23 cellular contexts compared by ENCODE assay signal in genomic region chr14:63682727-63683593, GRCh38.
"Had no signal": no experiment of that assay in that cellular context is flagged by ENCODE, and none has a peak within 500 bp of the region (broad histone marks: within the 10 kb centered on the region; RNA-seq: fewer than 3 reads in every experiment).

No MANE protein-coding gene starts in this region.

- H3K36me3 ChIP-seq: gastrocnemius medialis, prostate gland, right atrium auricular region, suprapubic skin had no signal

- H3K4me2 ChIP-seq: hepatocyte, smooth muscle cell had no signal

- ATAC-seq: gastrocnemius medialis; left lung; naive thymus-derived CD4-positive, alpha-beta T cell; sciatic nerve; stimulated activated naive CD8-positive, alpha-beta T cell treated with anti-CD3 and anti-CD28 coated beads, Interleukin-15, amount 100 ng/mL, for 72 hours had no signal

- H3K4me3 ChIP-seq: gastrocnemius medialis, hepatocyte, left lung, prostate gland, right atrium auricular region, smooth muscle cell, suprapubic skin, transverse colon had no signal

- H3K9me3 ChIP-seq: gastrocnemius medialis, left lung, prostate gland, right atrium auricular region, suprapubic skin, transverse colon had no signal

- H3K27me3 ChIP-seq: gastrocnemius medialis, hepatocyte, left lung, right atrium auricular region, suprapubic skin, transverse colon had no signal

- H3K27ac ChIP-seq: gastrocnemius medialis, hepatocyte, left lung, prostate gland, right atrium auricular region, suprapubic skin, transverse colon had no signal

- H3K4me1 ChIP-seq: gastrocnemius medialis, left lung, right atrium auricular region had no signal

- H3K79me2 ChIP-seq: hepatocyte had no signal

- H2AFZ ChIP-seq: hepatocyte had no signal

- DNase-seq: cortex of kidney; foreskin fibroblast; gastrocnemius medialis; head of caudate nucleus; kidney; left lung; mesenchymal stem cell; midbrain; naive thymus-derived CD4-positive, alpha-beta T cell; nucleus accumbens; stimulated activated CD4-positive, alpha-beta T cell treated with anti-CD3 and anti-CD28 coated beads, Interleukin-12 subunit alpha, Interleukin-12 subunit beta, amount 100 ng/mL, for 4 hours; stimulated activated CD4-positive, alpha-beta T cell treated with anti-CD3 and anti-CD28 coated beads, Interleukin-1b, Interleukin-23, amount 100 ng/mL, for 48 hours; stimulated activated CD4-positive, alpha-beta T cell treated with anti-CD3 and anti-CD28 coated beads, Interleukin-4, amount 100 ng/mL, for 1 hour; stimulated activated CD8-positive, alpha-beta memory T cell treated with anti-CD3 and anti-CD28 coated beads, Interleukin-4, amount 100 ng/mL, for 48 hours; stimulated activated naive CD4-positive, alpha-beta T cell; stimulated activated naive CD8-positive, alpha-beta T cell treated with anti-CD3 and anti-CD28 coated beads, Interleukin-15, amount 100 ng/mL, for 72 hours; transverse colon had no signal
